22 cellular contexts compared by ENCODE assay signal in the genomic region with DNA sequence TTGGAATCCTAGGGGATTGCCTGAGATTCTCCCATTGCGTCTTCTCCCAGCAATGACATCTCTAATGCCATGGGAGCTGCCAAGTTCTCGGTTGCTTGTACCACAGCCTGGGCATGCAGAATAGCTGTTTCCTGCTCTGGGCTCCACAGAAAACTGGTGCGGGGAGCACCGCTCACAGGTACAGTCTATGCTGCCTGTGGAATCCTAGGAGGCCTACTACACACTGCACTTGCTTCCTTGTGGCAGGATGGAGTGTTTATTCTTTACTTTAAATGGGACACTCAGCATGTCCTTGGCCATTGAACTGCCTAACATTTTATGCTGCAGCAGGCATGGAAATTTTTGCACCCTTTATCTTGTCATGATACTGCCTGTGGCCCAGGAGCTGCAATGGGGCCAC.
"Had no signal": no experiment of that assay in that cellular context is flagged by ENCODE, and none has a peak within 500 bp of the region (broad histone marks: within the 10 kb centered on the region; RNA-seq: fewer than 3 reads in every experiment).

No MANE protein-coding gene starts in this region.

- H3K27ac ChIP-seq: colonic mucosa, coronary artery, dorsolateral prefrontal cortex, epithelial cell of prostate, esophagus muscularis mucosa, esophagus squamous epithelium, foreskin keratinocyte, gastrocnemius medialis, gastroesophageal sphincter, heart left ventricle, heart right ventricle had no signal

- H3K36me3 ChIP-seq: colonic mucosa, esophagus muscularis mucosa, esophagus squamous epithelium, gastrocnemius medialis, gastroesophageal sphincter, heart left ventricle, heart right ventricle had no signal

- H3K9me3 ChIP-seq: colonic mucosa, gastrocnemius medialis had no signal

- H3K4me3 ChIP-seq: colonic mucosa, coronary artery, dorsolateral prefrontal cortex, esophagus muscularis mucosa, esophagus squamous epithelium, gastrocnemius medialis, gastroesophageal sphincter, heart left ventricle, heart right ventricle had no signal

- H3K27me3 ChIP-seq: colonic mucosa, esophagus squamous epithelium, foreskin keratinocyte, gastrocnemius medialis had no signal

- DNase-seq: colonic mucosa; cortex of kidney; dermis blood vessel endothelial cell; dorsolateral prefrontal cortex; effector CD4-positive, alpha-beta T cell; effector CD8-positive, alpha-beta T cell; effector memory CD4-positive, alpha-beta T cell; effector memory CD8-positive, alpha-beta T cell; endodermal cell; erythroblast; esophagus squamous epithelium; foreskin fibroblast; foreskin keratinocyte; gastrocnemius medialis; glutamatergic neuron; heart left ventricle; heart right ventricle had no signal

- H3K4me1 ChIP-seq: colonic mucosa, esophagus muscularis mucosa, esophagus squamous epithelium, foreskin keratinocyte, gastrocnemius medialis, gastroesophageal sphincter, heart left ventricle, heart right ventricle had no signal

- ATAC-seq: effector memory CD8-positive, alpha-beta T cell; esophagus mucosa; foreskin keratinocyte; gastrocnemius medialis; gastroesophageal sphincter; heart left ventricle; heart right ventricle had no signal
